In the genomic region with DNA sequence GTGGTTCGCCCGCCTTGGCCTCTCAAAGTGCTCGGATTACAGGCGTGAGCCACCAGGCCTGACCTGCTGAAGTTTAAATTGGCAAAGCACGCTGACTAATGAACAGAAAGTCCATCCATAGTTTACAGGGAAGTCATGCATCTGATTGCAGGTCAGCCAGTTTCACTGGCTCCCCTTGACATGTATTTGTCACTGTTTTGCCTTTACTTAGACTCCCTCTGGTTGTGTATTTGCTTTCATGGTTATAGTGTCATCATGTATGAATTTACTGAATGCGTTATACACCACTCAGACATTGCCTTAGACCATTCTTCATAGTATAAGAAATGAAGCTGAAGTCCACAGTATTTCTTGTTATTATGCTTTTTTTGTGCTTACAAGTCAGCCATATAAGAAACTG, we compare ENCODE assay signal across 1 cellular context.
TF ChIP-seq lines count a peak whose summit lies in the region.

No MANE protein-coding gene starts in this region.

TF ChIP-seq in IMR-90, 13 proteins besides CTCF, POLR2A, EP300 and RAD21:
- TF ChIP-seq SMC3 (IDR thresholded peaks at IDR 0.05; ENCODE audit: low read depth, low read length) (no peak), MAFK (IDR thresholded peaks at IDR 0.05; ENCODE audit: low read depth, low read length) (no peak), CEBPB (IDR thresholded peaks at IDR 0.05; ENCODE audit: low read depth, low read length) (no peak), RCOR1 (IDR thresholded peaks at IDR 0.05; ENCODE audit: insufficient replicate concordance, low read length) (no peak), CHD1 (IDR thresholded peaks at IDR 0.05; ENCODE audit: low read depth, low read length) (no peak)
